8 cellular contexts compared by ENCODE assay signal in genomic region chr17:81552244-81553017, GRCh38. TPM values are rescaled to one million over a fixed set of nuclear protein-coding genes. Genes with fewer than 3 reads are reported as not detected.
A peak's percentile ranks its signal among the peaks of the same experiment; 100 is the strongest.
DNase-seq lines count a peak whose midpoint lies in the region; ATAC-seq and TF ChIP-seq lines count a peak whose summit lies in the region.

FAAP100 (minus strand) TSS chr17:81552353; CDS start chr17:81552330, 23 bp downstream.

- CTCF ChIA-PET in CD8-positive, alpha-beta T cell (lab: Charles Lee) = interaction anchor here (1.0 to 2.7 kb wide), 4 partner anchors 14 to 300 kb away, joined by 4 to 15 read pairs (median 5); no protein-coding TSS in a partner anchor
- CTCF ChIA-PET in RWPE1 (lab: Yijun Ruan, JAX) = interaction anchor here (0.6 to 1.0 kb wide), 2 partner anchors 33 to 49 kb away, joined by 3 to 4 read pairs; no protein-coding TSS in a partner anchor

- H3K9me3 ChIP-seq in CD8-positive, alpha-beta T cell (ENCODE audit: low read length) = no peaks in the 10 kb centered on the region
- H3K9me3 ChIP-seq in HUES48 (ENCODE audit: control insufficient read depth, insufficient read depth, low read length) = no peaks in the 10 kb centered on the region

- POLR2A ChIA-PET in CD8-positive, alpha-beta T cell (lab: Charles Lee) = interaction anchor here (0.5 to 2.8 kb wide), 8 partner anchors 33 to 313 kb away, joined by 3 to 26 read pairs (median 4); partner anchors contain the start of genes ACTG1, NDUFAF8 and TEPSIN
- POLR2A ChIA-PET in RWPE1 (lab: Yijun Ruan, JAX; ENCODE audit: low non-redundant PET) = interaction anchor here (0.8 to 1.2 kb wide), 3 partner anchors 34 to 160 kb away, joined by 3 read pairs; partner anchors contain the start of gene SLC25A10

- intact Hi-C loops in CD8-positive, alpha-beta T cell (cut with DNase I, micrococcal nuclease) = loop anchor here (1.0 to 10.0 kb wide), 12 partner anchors 33 to 1098 kb away; partner anchors contain the start of genes CCDC137 (in 1 of the 2), NDUFAF8 (in 1 of the 2), NPLOC4 (in 1 of the 2) and OXLD1 (in 1 of the 2)

- ATAC-seq in CD8-positive, alpha-beta T cell = peak; percentile 64
- ATAC-seq in GM19397 (IDR thresholded peaks at IDR 0.05; ENCODE audit: unreplicated experiment) = peak; percentile 46

- H3K4me3 Mint-ChIP-seq in CD8-positive, alpha-beta T cell = peak within 1 kb of the TSS; percentile 86
- peak within 1 kb of the TSS; percentile 91 for H3K4me3 Mint-ChIP-seq in nephron progenitor cell
- peak within 1 kb of the TSS; percentile 90 for H3K4me3 Mint-ChIP-seq in stimulated activated naive CD8-positive, alpha-beta T cell treated with anti-CD3 and anti-CD28 coated beads, Interleukin-15, Interleukin-2, amounts not matched to agents 100 ng/mL and 50 ng/mL, for 24 hours

- TF ChIP-seq CTCF in CD8-positive, alpha-beta T cell (IDR thresholded peaks at IDR 0.05) = no peak
- no peak for TF ChIP-seq CTCF in RWPE1 (conservative IDR thresholded peaks at IDR 0.05; ENCODE audit: low read depth)
- no peak for TF ChIP-seq CTCF in fibroblast of the aortic adventitia (IDR thresholded peaks at IDR 0.05; ENCODE audit: insufficient read depth, low read length)
- no peak for TF ChIP-seq CTCF in nephron progenitor cell (IDR thresholded peaks at IDR 0.05)

- no peaks in the 10 kb centered on the region for H3K27me3 ChIP-seq in CD8-positive, alpha-beta T cell (ENCODE audit: insufficient read depth, low read length)
- no peaks in the 10 kb centered on the region for H3K27me3 ChIP-seq in HUES48 (ENCODE audit: control insufficient read depth, insufficient read depth, low read length)

- H3K4me1 ChIP-seq in CD8-positive, alpha-beta T cell (ENCODE audit: insufficient read depth, low read length) = peaks cover 21% of the 10 kb centered on the region
- H3K4me1 ChIP-seq in HUES48 (ENCODE audit: control insufficient read depth, insufficient read depth, low read length) = peaks cover 8% of the 10 kb centered on the region; the same call in 1 of the 2 replicates

- DNase-seq in CD8-positive, alpha-beta T cell = peak; percentile 68 to 88 (median 76)
- peak; percentile 88 for DNase-seq in RWPE1 (ENCODE audit: low spot score)
- peak; percentile 78 for DNase-seq in activated effector memory CD4-positive, alpha-beta T cell treated with Interleukin-2 at 50 U/mL for 16 hours
- DNase-seq in fibroblast of the aortic adventitia (ENCODE audit: low read depth) = peak; percentile 68
- DNase-seq in nephron progenitor cell = peak; percentile 84

- peak within 1 kb of the TSS; percentile 82 for H3K27ac ChIP-seq in CD8-positive, alpha-beta T cell (ENCODE audit: low read depth, low read length)
- H3K27ac ChIP-seq in HUES48 (ENCODE audit: low read depth, low read length) = peak within 1 kb of the TSS; percentile 78
- H3K27ac ChIP-seq in RWPE1 = peak within 1 kb of the TSS; percentile 96

- H3K27ac Mint-ChIP-seq in CD8-positive, alpha-beta T cell = peak within 1 kb of the TSS; percentile 87
- peak within 1 kb of the TSS; percentile 66 for H3K27ac Mint-ChIP-seq in nephron progenitor cell
- peak within 1 kb of the TSS; percentile 91 for H3K27ac Mint-ChIP-seq in stimulated activated naive CD8-positive, alpha-beta T cell treated with anti-CD3 and anti-CD28 coated beads, Interleukin-15, Interleukin-2, amounts not matched to agents 100 ng/mL and 50 ng/mL, for 24 hours

- H3K4me3 ChIP-seq in CD8-positive, alpha-beta T cell (ENCODE audit: low read depth, low read length) = peak within 1 kb of the TSS; percentile 96
- H3K4me3 ChIP-seq in HUES48 (ENCODE audit: low read depth, low read length) = peak within 1 kb of the TSS; percentile 96
- H3K4me3 ChIP-seq in fibroblast of the aortic adventitia (ENCODE audit: low read depth, low read length) = peak within 1 kb of the TSS; percentile 92

- peaks cover 31% of the 10 kb centered on the region for H3K4me1 Mint-ChIP-seq in CD8-positive, alpha-beta T cell (ENCODE audit: low read depth)
- peaks cover 44% of the 10 kb centered on the region for H3K4me1 Mint-ChIP-seq in nephron progenitor cell
- H3K4me1 Mint-ChIP-seq in stimulated activated naive CD8-positive, alpha-beta T cell treated with anti-CD3 and anti-CD28 coated beads, Interleukin-15, Interleukin-2, amounts not matched to agents 100 ng/mL and 50 ng/mL, for 24 hours (ENCODE audit: low read depth) = peaks cover 43% of the 10 kb centered on the region

- H3K36me3 ChIP-seq in CD8-positive, alpha-beta T cell (ENCODE audit: insufficient read depth, low read length) = peaks cover 8% of the 10 kb centered on the region
- H3K36me3 ChIP-seq in HUES48 (ENCODE audit: control insufficient read depth, insufficient read depth, low read length) = peaks cover 35% of the 10 kb centered on the region

- H3K27me3 Mint-ChIP-seq in CD8-positive, alpha-beta T cell (ENCODE audit: low read depth) = no peaks in the 10 kb centered on the region
- no peaks in the 10 kb centered on the region for H3K27me3 Mint-ChIP-seq in nephron progenitor cell (ENCODE audit: low read depth, poor library complexity)
- no peaks in the 10 kb centered on the region for H3K27me3 Mint-ChIP-seq in stimulated activated naive CD8-positive, alpha-beta T cell treated with anti-CD3 and anti-CD28 coated beads, Interleukin-15, Interleukin-2, amounts not matched to agents 100 ng/mL and 50 ng/mL, for 24 hours

- no peaks in the 10 kb centered on the region for H3K9me3 Mint-ChIP-seq in CD8-positive, alpha-beta T cell
- H3K9me3 Mint-ChIP-seq in nephron progenitor cell = no peaks in the 10 kb centered on the region
- no peaks in the 10 kb centered on the region for H3K9me3 Mint-ChIP-seq in stimulated activated naive CD8-positive, alpha-beta T cell treated with anti-CD3 and anti-CD28 coated beads, Interleukin-15, Interleukin-2, amounts not matched to agents 100 ng/mL and 50 ng/mL, for 24 hours

- H3K9ac ChIP-seq in HUES48 (ENCODE audit: low read depth, low read length) = peak within 1 kb of the TSS; percentile 71

- H3K36me3 Mint-ChIP-seq in CD8-positive, alpha-beta T cell = peaks cover 35% of the 10 kb centered on the region
- H3K36me3 Mint-ChIP-seq in nephron progenitor cell (ENCODE audit: low read depth) = peaks cover 18% of the 10 kb centered on the region
- H3K36me3 Mint-ChIP-seq in stimulated activated naive CD8-positive, alpha-beta T cell treated with anti-CD3 and anti-CD28 coated beads, Interleukin-15, Interleukin-2, amounts not matched to agents 100 ng/mL and 50 ng/mL, for 24 hours (ENCODE audit: low read depth) = peaks cover 23% of the 10 kb centered on the region

RNA-seq across cellular contexts. Expression of gene FAAP100, which starts in this region (rescaled TPM):
- 10 to 100 TPM; 21.7 to 23.5 TPM for total RNA-seq in CD8-positive, alpha-beta T cell
- total RNA-seq in fibroblast of the aortic adventitia (ENCODE audit: low replicate concordance) = 31.7 and 32.4 TPM in 2 replicates

Comparison
In these comparisons a context has a peak if more than half of its experiments do, and no peak if none do; other contexts are left out.
1. Peak in every context shown above with its lines: DNase-seq, ATAC-seq, H3K4me3 ChIP-seq and H3K27ac ChIP-seq.